ENCODE assay signal across 26 cellular contexts in the genomic region with DNA sequence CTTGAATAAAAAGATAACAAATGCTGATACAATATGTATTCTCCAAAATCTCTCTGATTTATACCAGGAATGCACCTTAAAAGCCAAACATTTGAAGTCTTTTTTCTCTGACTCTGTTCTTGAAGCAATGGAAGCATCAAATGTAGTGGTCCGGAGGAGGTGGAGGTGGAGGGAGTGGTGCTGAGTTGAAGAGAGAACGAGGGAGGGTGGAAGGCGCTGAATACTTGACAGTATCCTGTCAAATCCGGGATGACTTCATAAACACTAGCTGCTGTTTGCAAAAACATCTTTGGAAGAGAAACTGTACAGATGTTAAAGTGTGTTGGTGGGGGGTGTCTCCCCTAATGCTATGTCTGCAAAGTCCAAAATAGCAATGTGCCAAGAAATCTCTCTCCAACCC.
"Had no signal": no experiment of that assay in that cellular context is flagged by ENCODE, and none has a peak within 500 bp of the region (broad histone marks: within the 10 kb centered on the region; RNA-seq: fewer than 3 reads in every experiment).

No MANE protein-coding gene starts in this region.

- H3K9me3 ChIP-seq: colonic mucosa, esophagus muscularis mucosa, esophagus squamous epithelium, gastrocnemius medialis, gastroesophageal sphincter had no signal

- H3K27me3 ChIP-seq: colonic mucosa, esophagus muscularis mucosa, esophagus squamous epithelium, foreskin keratinocyte, gastrocnemius medialis, gastroesophageal sphincter, heart left ventricle, hepatocyte had no signal

- ATAC-seq: effector memory CD8-positive, alpha-beta T cell; esophagus mucosa; foreskin keratinocyte; gastrocnemius medialis; gastroesophageal sphincter; heart left ventricle; heart right ventricle had no signal

- FAIRE-seq: colon, endothelial cell of umbilical vein, frontal cortex had no signal

- H3K4me3 ChIP-seq: colonic mucosa, dorsolateral prefrontal cortex, esophagus muscularis mucosa, esophagus squamous epithelium, gastrocnemius medialis, gastroesophageal sphincter, heart left ventricle, heart right ventricle, hepatocyte had no signal

- DNase-seq: colonic mucosa; cortex of kidney; dermis blood vessel endothelial cell; dorsolateral prefrontal cortex; effector CD4-positive, alpha-beta T cell; effector CD8-positive, alpha-beta T cell; effector memory CD4-positive, alpha-beta T cell; effector memory CD8-positive, alpha-beta T cell; endodermal cell; erythroblast; esophagus squamous epithelium; foreskin fibroblast; foreskin keratinocyte; foreskin melanocyte; gastrocnemius medialis; glutamatergic neuron; heart left ventricle; heart right ventricle had no signal

- H3K4me1 ChIP-seq: colonic mucosa, esophagus squamous epithelium, foreskin keratinocyte, gastrocnemius medialis, gastroesophageal sphincter, heart left ventricle, heart right ventricle had no signal

- H3K36me3 ChIP-seq: colonic mucosa, esophagus muscularis mucosa, esophagus squamous epithelium, gastrocnemius medialis, gastroesophageal sphincter, heart left ventricle, heart right ventricle had no signal

- H3K27ac ChIP-seq: colonic mucosa, dorsolateral prefrontal cortex, epithelial cell of prostate, esophagus muscularis mucosa, esophagus squamous epithelium, foreskin keratinocyte, gastrocnemius medialis, gastroesophageal sphincter, heart left ventricle, heart right ventricle, hepatocyte had no signal
